Comparison of ENCODE assay signal across 25 cellular contexts in the genomic region with DNA sequence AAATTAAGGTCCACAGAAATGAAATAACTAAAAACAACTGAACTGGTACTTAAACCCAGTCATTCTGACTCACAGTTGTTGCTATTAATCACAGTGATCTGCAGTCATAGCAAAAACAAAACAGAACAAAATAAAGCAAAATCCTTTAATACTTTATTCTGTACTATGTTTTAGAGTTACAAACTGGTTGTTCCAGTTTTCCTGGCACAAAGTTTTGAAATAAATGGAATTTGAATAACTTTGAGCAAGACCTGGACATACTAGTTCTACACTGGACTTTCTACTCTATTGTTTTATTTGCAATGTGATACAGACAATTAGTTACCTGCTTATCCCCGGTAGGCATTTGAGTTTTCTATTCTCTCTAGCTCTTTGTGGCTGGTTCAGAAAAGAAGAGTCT.
A peak's percentile ranks its signal among the peaks of the same experiment; 100 is the strongest.
DNase-seq lines count a peak whose midpoint lies in the region; ATAC-seq and TF ChIP-seq lines count a peak whose summit lies in the region.
"Had no signal": no experiment of that assay in that cellular context is flagged by ENCODE, and none has a peak within 500 bp of the region (broad histone marks: within the 10 kb centered on the region; RNA-seq: fewer than 3 reads in every experiment).

No MANE protein-coding gene starts in this region.

- no peaks in the 10 kb centered on the region for H3K27me3 Mint-ChIP-seq in chondrocyte (ENCODE audit: low read depth)
- H3K27me3 Mint-ChIP-seq: activated CD4-positive, alpha-beta T cell treated with anti-CD3 and anti-CD28 coated beads, Interleukin-2, amount 10 ng/mL, durations not matched to agents 24 days and 14 days; activated naive CD4-positive, alpha-beta T cell treated with anti-CD3 and anti-CD28 coated beads, Interleukin-2, amount 10 ng/mL, durations not matched to agents 7 days and 5 days; stimulated activated memory B cell treated with anti-CD40 and anti-IgM and Interleukin-4, amounts not matched to agents 10 μg/mL and 1 μg/mL and 100 μg/mL, for 72 hours had no signal

- ATAC-seq in HG02885 (IDR thresholded peaks at IDR 0.05; ENCODE audit: poor library complexity, unreplicated experiment), result no peak
- ATAC-seq: activated T-cell treated with anti-CD3 and anti-CD28 coated beads, Interleukin-2, amount 50 U/mL, for 4 hours; natural killer cell; Panc1; stimulated activated memory B cell treated with anti-CD40 and anti-IgM and Interleukin-4, amounts not matched to agents 10 μg/mL and 1 μg/mL and 100 μg/mL, for 72 hours had no signal

- no peak for TF ChIP-seq CTCF in chondrocyte (IDR thresholded peaks at IDR 0.05)

- H3K27ac Mint-ChIP-seq in chondrocyte (ENCODE audit: unreplicated experiment), result no peak overlapping the region
- H3K27ac Mint-ChIP-seq: activated CD4-positive, alpha-beta T cell treated with anti-CD3 and anti-CD28 coated beads, Interleukin-2, amount 10 ng/mL, durations not matched to agents 24 days and 14 days; activated naive CD4-positive, alpha-beta T cell treated with anti-CD3 and anti-CD28 coated beads, Interleukin-2, amount 10 ng/mL, durations not matched to agents 7 days and 5 days; CD4-positive, alpha-beta T cell; natural killer cell; stimulated activated memory B cell treated with anti-CD40 and anti-IgM and Interleukin-4, amounts not matched to agents 10 μg/mL and 1 μg/mL and 100 μg/mL, for 72 hours had no signal

- peak overlapping the region; percentile 29 for H3K27ac ChIP-seq in epithelial cell of prostate
- H3K27ac ChIP-seq: cardiac muscle cell, KMS-11, left ventricle myocardium inferior, VCaP had no signal

- no peaks in the 10 kb centered on the region for H3K4me1 Mint-ChIP-seq in chondrocyte (ENCODE audit: low read depth)
- H3K4me1 Mint-ChIP-seq: activated CD4-positive, alpha-beta T cell treated with anti-CD3 and anti-CD28 coated beads, Interleukin-2, amount 10 ng/mL, durations not matched to agents 24 days and 14 days; activated naive CD4-positive, alpha-beta T cell treated with anti-CD3 and anti-CD28 coated beads, Interleukin-2, amount 10 ng/mL, durations not matched to agents 7 days and 5 days; natural killer cell; stimulated activated memory B cell treated with anti-CD40 and anti-IgM and Interleukin-4, amounts not matched to agents 10 μg/mL and 1 μg/mL and 100 μg/mL, for 72 hours had no signal

- DNase-seq in NCI-H1048 (lab: John Stamatoyannopoulos, UW) (peak; percentile 13), epithelial cell of prostate (ENCODE audit: low read depth, low spot score) (no peak), kidney tubule cell (ENCODE audit: low spot score) (peak; percentile 57), T-helper 9 cell (no peak), chondrocyte (ENCODE audit: low spot score) (no peak), iPS-NIHi11 (ENCODE audit: low spot score) (no peak)
- DNase-seq: activated CD4-positive, alpha-beta T cell treated with anti-CD3 and anti-CD28 coated beads, Interleukin-2, amount 10 ng/mL, durations not matched to agents 24 days and 14 days; activated naive CD4-positive, alpha-beta T cell treated with anti-CD3 and anti-CD28 coated beads, Interleukin-2, amount 10 ng/mL, durations not matched to agents 7 days and 5 days; activated T-cell treated with anti-CD3 and anti-CD28 coated beads, Interleukin-2, amount 50 U/mL, for 4 hours; amniotic stem cell; CD4-positive, alpha-beta T cell; left ventricle myocardium inferior; midbrain; natural killer cell; NCI-H1694 treated with DMSO at 0.1 percent for 48 hours; NCI-H2171; NCI-H524; stimulated activated CD4-positive, alpha-beta T cell treated with anti-CD3 and anti-CD28 coated beads, Interleukin-4, amount 100 ng/mL, for 1 hour; T-helper 2 cell had no signal

- peaks cover 25% of the 10 kb centered on the region for H3K9me3 Mint-ChIP-seq in chondrocyte (ENCODE audit: low read depth)
- H3K9me3 Mint-ChIP-seq: activated naive CD4-positive, alpha-beta T cell treated with anti-CD3 and anti-CD28 coated beads, Interleukin-2, amount 10 ng/mL, durations not matched to agents 7 days and 5 days; activated T-cell treated with anti-CD3 and anti-CD28 coated beads, Interleukin-2, amount 50 U/mL, for 4 hours had no signal

- H3K4me3 Mint-ChIP-seq in chondrocyte (ENCODE audit: unreplicated experiment), result no peak overlapping the region
- H3K4me3 Mint-ChIP-seq: activated CD4-positive, alpha-beta T cell treated with anti-CD3 and anti-CD28 coated beads, Interleukin-2, amount 10 ng/mL, durations not matched to agents 24 days and 14 days; activated naive CD4-positive, alpha-beta T cell treated with anti-CD3 and anti-CD28 coated beads, Interleukin-2, amount 10 ng/mL, durations not matched to agents 7 days and 5 days; activated T-cell treated with anti-CD3 and anti-CD28 coated beads, Interleukin-2, amount 50 U/mL, for 4 hours; CD4-positive, alpha-beta T cell; natural killer cell; stimulated activated memory B cell treated with anti-CD40 and anti-IgM and Interleukin-4, amounts not matched to agents 10 μg/mL and 1 μg/mL and 100 μg/mL, for 72 hours had no signal

- H3K36me3 Mint-ChIP-seq in chondrocyte (ENCODE audit: low read depth), result no peaks in the 10 kb centered on the region
- H3K36me3 Mint-ChIP-seq: activated naive CD4-positive, alpha-beta T cell treated with anti-CD3 and anti-CD28 coated beads, Interleukin-2, amount 10 ng/mL, durations not matched to agents 7 days and 5 days; natural killer cell; stimulated activated memory B cell treated with anti-CD40 and anti-IgM and Interleukin-4, amounts not matched to agents 10 μg/mL and 1 μg/mL and 100 μg/mL, for 72 hours had no signal

Comparison
In these comparisons a context has a peak if more than half of its experiments do, and no peak if none do; other contexts are left out.
1. DNase-seq: peak in NCI-H1048 (single experiment) and kidney tubule cell (single experiment); none in epithelial cell of prostate (single experiment), T-helper 9 cell (single experiment), chondrocyte (single experiment) and iPS-NIHi11 (single experiment).